ENCODE assay signal across 1 cellular context in genomic region chr2:173957517-173957916, GRCh38.
TF ChIP-seq lines count a peak whose summit lies in the region.

No MANE protein-coding gene starts in this region.

TF ChIP-seq in IMR-90, 13 proteins besides CTCF, POLR2A, EP300 and RAD21 (continued from another document):
- 0 out of 2 replicates have a peak, but pooled peaks have one; percentile 13 for TF ChIP-seq CEBPB (IDR thresholded peaks at IDR 0.05; ENCODE audit: low read depth, low read length)
